ENCODE assay signal across 8 cellular contexts in genomic region chr19:23395041-23395721, GRCh38. TPM values are rescaled to one million over a fixed set of nuclear protein-coding genes. Genes with fewer than 3 reads are reported as not detected.
DNase-seq lines count a peak whose midpoint lies in the region; ATAC-seq, FAIRE-seq and TF ChIP-seq lines count a peak whose summit lies in the region.

ZNF91 (minus strand) TSS chr19:23395471; CDS start chr19:23395354, 117 bp downstream.

- DNase-seq in HFFc6 (peak; percentile 95), NCI-H1092 treated with DMSO at 0.1 percent for 48 hours (lab: John Stamatoyannopoulos, UW) (peak; percentile 93), T-helper 17 cell (peak; percentile 76 to 84 (median 81)), right atrium auricular region (ENCODE audit: low spot score) (peak; percentile 98), psoas muscle (peak; percentile 94 to 96), urothelium cell line (ENCODE audit: low spot score) (peak; percentile 35)

- H3K4me1 Mint-ChIP-seq in HFFc6 (ENCODE audit: low read depth) = peaks cover 31% of the 10 kb centered on the region
- peaks cover 14% of the 10 kb centered on the region for H3K4me1 Mint-ChIP-seq in T-helper 17 cell

- H3K4me3 Mint-ChIP-seq in HFFc6 = peak within 1 kb of the TSS; percentile 99
- H3K4me3 Mint-ChIP-seq in T-helper 17 cell = peak within 1 kb of the TSS; percentile 95

- H3K36me3 Mint-ChIP-seq in HFFc6 (ENCODE audit: low read depth) (peaks cover 55% of the 10 kb centered on the region), T-helper 17 cell (ENCODE audit: low read depth) (no peaks in the 10 kb centered on the region)

- peak within 1 kb of the TSS; percentile 96 for H3K27ac ChIP-seq in angular gyrus (ENCODE audit: low read depth, low read length)
- H3K27ac ChIP-seq in right atrium auricular region = peak within 1 kb of the TSS; percentile 96 to 97
- peak within 1 kb of the TSS; percentile 94 for H3K27ac ChIP-seq in psoas muscle

- H3K9me3 ChIP-seq in T-helper 17 cell (ENCODE audit: control insufficient read depth, low read length, poor library complexity, severe bottlenecking) (no peaks in the 10 kb centered on the region), right atrium auricular region (no peaks in the 10 kb centered on the region), psoas muscle (no peaks in the 10 kb centered on the region)

- H3K4me3 ChIP-seq in GM08714 (ENCODE audit: low read length) (peak within 1 kb of the TSS; percentile 56), right atrium auricular region (peak within 1 kb of the TSS; percentile 84 to 100), psoas muscle (peak within 1 kb of the TSS; percentile 92)

- H3K27ac Mint-ChIP-seq in HFFc6 (peak within 1 kb of the TSS; percentile 100), T-helper 17 cell (peak within 1 kb of the TSS; percentile 98)

- ATAC-seq in T-helper 17 cell (peak; percentile 95), psoas muscle (peak; percentile 97 to 98 (median 98))

- H3K9me3 Mint-ChIP-seq in HFFc6 = peaks cover 16% of the 10 kb centered on the region

- FAIRE-seq in urothelium cell line (lab: Jason Lieb, UNC) = no peak

- H3K27me3 Mint-ChIP-seq in HFFc6 (ENCODE audit: insufficient read depth) (no peaks in the 10 kb centered on the region; the same call in 1 of the 2 replicates), T-helper 17 cell (no peaks in the 10 kb centered on the region)

- TF ChIP-seq CTCF in HFFc6 (IDR thresholded peaks at IDR 0.05) = no peak
- no peak for TF ChIP-seq CTCF in right atrium auricular region (IDR thresholded peaks at IDR 0.05)
- no peak for TF ChIP-seq CTCF in psoas muscle (IDR thresholded peaks at IDR 0.05)

- H3K4me1 ChIP-seq in right atrium auricular region = peaks cover 0 to 36% of the 10 kb centered on the region in 2 donors
- H3K4me1 ChIP-seq in psoas muscle = peaks cover 28% of the 10 kb centered on the region

- intact Hi-C loops in psoas muscle (cut with DNase I) = loop anchor here in 1 of 2 donors (10.0 kb wide), 1 partner anchor 120 kb away; no protein-coding TSS in a partner anchor

- no peaks in the 10 kb centered on the region for H3K36me3 ChIP-seq in right atrium auricular region
- peaks cover 0 to 5% of the 10 kb centered on the region in 2 donors for H3K36me3 ChIP-seq in psoas muscle (ENCODE audit: insufficient read depth in 1 of 2, low read depth in 1 of 2)

- 0 to 1% (median 0%) methylated on average over 32 of the region's 32 CpGs for WGBS in psoas muscle, 3 donors

- H3K27me3 ChIP-seq in right atrium auricular region (no peaks in the 10 kb centered on the region), psoas muscle (ENCODE audit: insufficient read depth in 3 of 3, low read length in 2 of 3) (no peaks in the 10 kb centered on the region)

RNA-seq across cellular contexts. Expression of gene ZNF91, which starts in this region (rescaled TPM):
- total RNA-seq in HFFc6 (2021; fragmentation: NEBNext Ultra II Directional; extraction: Animal tissue kit (Norgen Biotek cat#: 25700)) = 10 to 100 TPM; 19.5 to 27.4 (median 22.1) TPM
- total RNA-seq in T-helper 17 cell (10 to 100 TPM; 52.9 to 65.6 TPM), right atrium auricular region (100 to 1,000 TPM; 101 TPM), psoas muscle (100 to 1,000 TPM in 2 of 4 donors, 10 to 100 TPM in 2; 75.9 to 161 (median 101) TPM)
- 10 to 100 TPM in 1 of 3 donors, 1 to 10 TPM in 2; 5.3 to 14.9 (median 8.0) TPM for polyA plus RNA-seq in psoas muscle

Comparison
In these comparisons a context has a peak if more than half of its experiments do, and no peak if none do; other contexts are left out.
1. Peak in every context shown above with its lines: DNase-seq, ATAC-seq, H3K4me3 ChIP-seq and H3K27ac ChIP-seq.
2. DNase-seq: peak in every context shown above with its lines; median percentile 98 in right atrium auricular region; 95 in HFFc6; 95 in psoas muscle; 93 in NCI-H1092 treated with DMSO at 0.1 percent for 48 hours; 81 in T-helper 17 cell; 35 in urothelium cell line.